ENCODE assay signal across 9 cellular contexts in genomic region chr3:50254577-50255250, GRCh38. TPM values are rescaled to one million over a fixed set of nuclear protein-coding genes. Genes with fewer than 3 reads are reported as not detected.
DNase-seq lines count a peak whose midpoint lies in the region; ATAC-seq and TF ChIP-seq lines count a peak whose summit lies in the region.
"Had no signal": no experiment of that assay in that cellular context is flagged by ENCODE, and none has a peak within 500 bp of the region (broad histone marks: within the 10 kb centered on the region; RNA-seq: fewer than 3 reads in every experiment).

No MANE protein-coding gene starts in this region.

- H3K4me1 Mint-ChIP-seq in activated CD4-positive, alpha-beta memory T cell treated with anti-CD3 and anti-CD28 coated beads for 36 hours (ENCODE audit: low read depth) = peaks cover 26% of the 10 kb centered on the region
- peaks cover 14% of the 10 kb centered on the region for H3K4me1 Mint-ChIP-seq in activated CD8-positive, alpha-beta T cell treated with anti-CD3 and anti-CD28 coated beads, Interleukin-2, amount 10 ng/mL, durations not matched to agents 7 days and 5 days (ENCODE audit: low read depth)

- H3K9me3 Mint-ChIP-seq in activated CD4-positive, alpha-beta memory T cell treated with anti-CD3 and anti-CD28 coated beads for 36 hours = no peaks in the 10 kb centered on the region
- H3K9me3 Mint-ChIP-seq in activated CD8-positive, alpha-beta T cell treated with anti-CD3 and anti-CD28 coated beads, Interleukin-2, amount 10 ng/mL, durations not matched to agents 7 days and 5 days (ENCODE audit: insufficient read depth) = peaks cover 4% of the 10 kb centered on the region

- H3K27ac Mint-ChIP-seq in activated CD4-positive, alpha-beta memory T cell treated with anti-CD3 and anti-CD28 coated beads for 36 hours = peak overlapping the region; percentile 33
- H3K27ac Mint-ChIP-seq in activated CD8-positive, alpha-beta T cell treated with anti-CD3 and anti-CD28 coated beads, Interleukin-2, amount 10 ng/mL, durations not matched to agents 7 days and 5 days = no peak overlapping the region

- POLR2A ChIA-PET in activated CD4-positive, alpha-beta memory T cell treated with anti-CD3 and anti-CD28 coated beads for 36 hours (lab: Charles Lee) = interaction anchor here (1.0 kb wide), 1 partner anchor 9 kb away, joined by 3 read pairs; no protein-coding TSS in a partner anchor
- POLR2A ChIA-PET in activated CD8-positive, alpha-beta T cell treated with anti-CD3 and anti-CD28 coated beads, Interleukin-2, amount 10 ng/mL, durations not matched to agents 7 days and 5 days (lab: Charles Lee) = no interaction called here

- in situ Hi-C loops in ACHN (cut with HindIII; ENCODE audit: low pct_ligation_motif_present, low pct_unique_long_range_greater_than_20kb, low sequenced_read_pairs) = no loop called here

- no peaks in the 10 kb centered on the region for H3K27me3 Mint-ChIP-seq in activated CD4-positive, alpha-beta memory T cell treated with anti-CD3 and anti-CD28 coated beads for 36 hours
- H3K27me3 Mint-ChIP-seq in activated CD8-positive, alpha-beta T cell treated with anti-CD3 and anti-CD28 coated beads, Interleukin-2, amount 10 ng/mL, durations not matched to agents 7 days and 5 days (ENCODE audit: low read depth) = no peaks in the 10 kb centered on the region

- no peak overlapping the region for H3K4me3 Mint-ChIP-seq in activated CD4-positive, alpha-beta memory T cell treated with anti-CD3 and anti-CD28 coated beads for 36 hours
- H3K4me3 Mint-ChIP-seq in activated CD8-positive, alpha-beta T cell treated with anti-CD3 and anti-CD28 coated beads, Interleukin-2, amount 10 ng/mL, durations not matched to agents 7 days and 5 days = no peak overlapping the region

- intact Hi-C loops in activated CD4-positive, alpha-beta memory T cell treated with anti-CD3 and anti-CD28 coated beads for 36 hours (cut with micrococcal nuclease) = no loop called here
- intact Hi-C loops in sciatic nerve (cut with DNase I) = no loop called here

- CTCF ChIA-PET in activated CD4-positive, alpha-beta memory T cell treated with anti-CD3 and anti-CD28 coated beads for 36 hours (lab: Charles Lee) = interaction anchor here (0.6 to 8.2 kb wide), 3 partner anchors 6 to 76 kb away, joined by 3 to 102 read pairs (median 96); no protein-coding TSS in a partner anchor
- CTCF ChIA-PET in activated CD8-positive, alpha-beta T cell treated with anti-CD3 and anti-CD28 coated beads, Interleukin-2, amount 10 ng/mL, durations not matched to agents 7 days and 5 days (lab: Charles Lee) = interaction anchor here (0.8 to 3.6 kb wide), 2 partner anchors 8 to 27 kb away, joined by 4 to 22 read pairs; no protein-coding TSS in a partner anchor

- H3K4me3 ChIP-seq in fibroblast of the aortic adventitia (ENCODE audit: low read depth, low read length) = no peak overlapping the region

- ATAC-seq in sciatic nerve (peak; percentile 67), HG03095 (IDR thresholded peaks at IDR 0.05; ENCODE audit: unreplicated experiment) (no peak), HG03342 (IDR thresholded peaks at IDR 0.05; ENCODE audit: unreplicated experiment) (no peak)
- no peak for ATAC-seq in activated CD8-positive, alpha-beta T cell treated with anti-CD3 and anti-CD28 coated beads, Interleukin-2, amount 10 ng/mL, durations not matched to agents 7 days and 5 days

- H3K36me3 Mint-ChIP-seq in activated CD4-positive, alpha-beta memory T cell treated with anti-CD3 and anti-CD28 coated beads for 36 hours = peaks cover 46% of the 10 kb centered on the region
- peaks cover 64% of the 10 kb centered on the region for H3K36me3 Mint-ChIP-seq in activated CD8-positive, alpha-beta T cell treated with anti-CD3 and anti-CD28 coated beads, Interleukin-2, amount 10 ng/mL, durations not matched to agents 7 days and 5 days (ENCODE audit: low read depth)

- no peak for TF ChIP-seq CTCF in fibroblast of the aortic adventitia (IDR thresholded peaks at IDR 0.05; ENCODE audit: insufficient read depth, low read length)

- DNase-seq in EL (peak; percentile 72), fibroblast of the aortic adventitia (ENCODE audit: low read depth) (peak; percentile 42), sciatic nerve (ENCODE audit: low spot score) (no peak), ACHN (no peak)
- no peak for DNase-seq in activated CD4-positive, alpha-beta memory T cell treated with anti-CD3 and anti-CD28 coated beads for 36 hours
- DNase-seq in activated CD8-positive, alpha-beta T cell treated with anti-CD3 and anti-CD28 coated beads, Interleukin-2, amount 10 ng/mL, durations not matched to agents 7 days and 5 days = no peak
- DNase-seq: DMS 273 treated with DMSO at 0.1 percent for 48 hours had no signal

RNA-seq across cellular contexts. Expression of gene SEMA3B, which starts 14.2 kb away (rescaled TPM):
- total RNA-seq in activated CD4-positive, alpha-beta memory T cell treated with anti-CD3 and anti-CD28 coated beads for 36 hours = under 1 TPM; 0.86 to 0.97 TPM
- total RNA-seq in fibroblast of the aortic adventitia (ENCODE audit: low replicate concordance) (9.7 and 110 TPM in 2 replicates), sciatic nerve (390 TPM)
- total RNA-seq in activated CD8-positive, alpha-beta T cell treated with anti-CD3 and anti-CD28 coated beads, Interleukin-2, amount 10 ng/mL, durations not matched to agents 7 days and 5 days = under 1 TPM; 0.52 to 0.84 TPM

RNA-seq across cellular contexts. Expression of gene GNAI2, which starts 18.7 kb away (rescaled TPM):
- 100 to 1,000 TPM; 346 to 349 TPM for total RNA-seq in activated CD4-positive, alpha-beta memory T cell treated with anti-CD3 and anti-CD28 coated beads for 36 hours
- total RNA-seq in fibroblast of the aortic adventitia (ENCODE audit: low replicate concordance) (195 and 203 TPM in 2 replicates), sciatic nerve (313 TPM)
- 100 to 1,000 TPM; 515 to 531 TPM for total RNA-seq in activated CD8-positive, alpha-beta T cell treated with anti-CD3 and anti-CD28 coated beads, Interleukin-2, amount 10 ng/mL, durations not matched to agents 7 days and 5 days

RNA-seq across cellular contexts. Expression of gene LSMEM2, which starts 24.2 kb away (rescaled TPM):
- total RNA-seq in activated CD4-positive, alpha-beta memory T cell treated with anti-CD3 and anti-CD28 coated beads for 36 hours = not detected
- total RNA-seq in fibroblast of the aortic adventitia (ENCODE audit: low replicate concordance) (not detected in 2 replicates), sciatic nerve (2.0 TPM)
- total RNA-seq in activated CD8-positive, alpha-beta T cell treated with anti-CD3 and anti-CD28 coated beads, Interleukin-2, amount 10 ng/mL, durations not matched to agents 7 days and 5 days = not detected

RNA-seq across cellular contexts. Expression of gene IFRD2, which starts 37.5 kb away (rescaled TPM):
- 100 to 1,000 TPM; 111 to 112 TPM for total RNA-seq in activated CD4-positive, alpha-beta memory T cell treated with anti-CD3 and anti-CD28 coated beads for 36 hours
- total RNA-seq in fibroblast of the aortic adventitia (ENCODE audit: low replicate concordance) (45.3 and 72.7 TPM in 2 replicates), sciatic nerve (51.2 TPM)
- 10 to 100 TPM; 81.3 to 85.1 TPM for total RNA-seq in activated CD8-positive, alpha-beta T cell treated with anti-CD3 and anti-CD28 coated beads, Interleukin-2, amount 10 ng/mL, durations not matched to agents 7 days and 5 days

RNA-seq across cellular contexts. Expression of gene HYAL3, which starts 44.5 kb away (rescaled TPM):
- total RNA-seq in activated CD4-positive, alpha-beta memory T cell treated with anti-CD3 and anti-CD28 coated beads for 36 hours = 1 to 10 TPM; 2.5 to 4.0 TPM
- total RNA-seq in fibroblast of the aortic adventitia (ENCODE audit: low replicate concordance) (1.2 and 3.1 TPM in 2 replicates), sciatic nerve (1.5 TPM)
- total RNA-seq in activated CD8-positive, alpha-beta T cell treated with anti-CD3 and anti-CD28 coated beads, Interleukin-2, amount 10 ng/mL, durations not matched to agents 7 days and 5 days = 10 to 100 TPM in 1 of 2 experiments, 1 to 10 TPM in 1; 9.7 to 12.7 TPM

Comparison
In these comparisons a context has a peak if more than half of its experiments do, and no peak if none do; other contexts are left out.
1. DNase-seq: peak in EL (single experiment) and fibroblast of the aortic adventitia (single experiment); none in activated CD4-positive, alpha-beta memory T cell treated with anti-CD3 and anti-CD28 coated beads for 36 hours (single experiment), sciatic nerve (single experiment), ACHN (single experiment) and activated CD8-positive, alpha-beta T cell treated with anti-CD3 and anti-CD28 coated beads, Interleukin-2, amount 10 ng/mL, durations not matched to agents 7 days and 5 days (single experiment).